Comparison of ENCODE assay signal across 10 cellular contexts in the genomic region with DNA sequence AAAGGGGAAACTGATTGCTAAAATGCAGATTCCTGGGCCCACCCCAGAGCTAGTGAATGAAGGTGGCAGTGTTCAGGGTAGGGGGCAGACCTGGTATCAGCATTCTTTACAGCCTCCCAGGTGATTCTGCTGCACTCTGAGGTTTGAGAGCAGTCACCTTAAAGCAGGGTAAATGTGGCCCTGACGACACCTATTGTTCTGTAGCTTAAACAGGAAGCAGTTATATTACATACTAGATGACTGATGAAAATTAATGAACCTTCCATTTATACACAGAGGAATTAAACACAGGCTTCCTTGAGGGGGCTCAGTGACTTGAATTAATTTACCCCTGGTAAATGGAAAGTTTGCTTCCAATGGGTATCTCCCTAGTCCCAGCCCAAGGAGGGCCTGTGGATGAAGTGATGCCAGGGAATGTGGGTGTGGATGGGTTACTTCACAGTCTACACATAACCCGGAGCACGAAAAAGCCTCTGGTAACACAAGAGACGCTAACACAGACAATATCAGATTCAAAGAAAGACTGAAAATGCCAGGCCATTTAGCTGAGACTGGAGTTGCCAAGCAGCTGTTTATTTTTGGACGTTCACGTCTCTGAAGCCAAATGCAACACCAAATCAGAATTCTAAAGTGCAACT. TPM values are rescaled to one million over a fixed set of nuclear protein-coding genes. Genes with fewer than 3 reads are reported as not detected.
A peak's percentile ranks its signal among the peaks of the same experiment; 100 is the strongest.
DNase-seq lines count a peak whose midpoint lies in the region; ATAC-seq, FAIRE-seq and TF ChIP-seq lines count a peak whose summit lies in the region.
"Had no signal": no experiment of that assay in that cellular context is flagged by ENCODE, and none has a peak within 500 bp of the region (broad histone marks: within the 10 kb centered on the region; RNA-seq: fewer than 3 reads in every experiment).

No MANE protein-coding gene starts in this region.

- WGBS in liver, result 28% methylated on average over 6 of the region's 6 CpGs
- 93% methylated on average over 6 of the region's 6 CpGs for WGBS in HepG2 (ENCODE audit: low lambda C conversion rate)

- no peak overlapping the region for H3K4me3 Mint-ChIP-seq in nephron progenitor cell
- peak overlapping the region in 1 of 7 donors; percentile 46 for H3K4me3 Mint-ChIP-seq in CD8-positive, alpha-beta memory T cell

- no peak for ATAC-seq in HepG2
- ATAC-seq in GM21576 (IDR thresholded peaks at IDR 0.05; ENCODE audit: unreplicated experiment), result no peak
- ATAC-seq in HG03571 (IDR thresholded peaks at IDR 0.05; ENCODE audit: unreplicated experiment), result no peak

- CTCF ChIA-PET in HepG2 (lab: Yijun Ruan, JAX; ENCODE audit: low intra/inter-chr PET ratio, low total read pairs), result no interaction called here
- CTCF ChIA-PET in endothelial cell of umbilical vein (lab: Charles Lee), result interaction anchor here (1.2 to 2.2 kb wide), 3 partner anchors 15 to 35 kb away, joined by 3 to 5 read pairs (median 5); no protein-coding TSS in a partner anchor
- CTCF ChIA-PET in CD8-positive, alpha-beta memory T cell (lab: Charles Lee), result no interaction called here

- H3K4me1 ChIP-seq in liver (ENCODE audit: control insufficient read depth in 4 of 4, insufficient read depth in 4 of 4, low read length in 3 of 4) (peaks cover 20 to 63% (median 51%) of the 10 kb centered on the region in 4 donors), HepG2 (ENCODE audit: insufficient read depth, low read length) (peaks cover 82% of the 10 kb centered on the region), endothelial cell of umbilical vein (ENCODE audit: control insufficient read depth, extremely low read depth, insufficient read depth, low read length) (peaks cover 23% of the 10 kb centered on the region)
- no peaks in the 10 kb centered on the region for H3K4me1 ChIP-seq in CD8-positive, alpha-beta memory T cell (ENCODE audit: insufficient read depth, low read length)

- peaks cover 2% of the 10 kb centered on the region for H3K27me3 Mint-ChIP-seq in nephron progenitor cell (ENCODE audit: low read depth, poor library complexity)
- H3K27me3 Mint-ChIP-seq in CD8-positive, alpha-beta memory T cell, result peaks cover 2 to 20% of the 10 kb centered on the region in 2 donors

- H3K4me3 ChIP-seq in liver (ENCODE audit: low read depth in 1 of 3, low read length in 3 of 3) (no peak overlapping the region), HepG2 (replicated peaks in 1 of 3; ENCODE audit: insufficient read depth in 1 of 3, low read depth in 2 of 3, low read length in 3 of 3) (no peak overlapping the region), endothelial cell of umbilical vein (replicated peaks in 1 of 3; ENCODE audit: insufficient read depth in 1 of 3, low read depth in 1 of 3, low read length in 3 of 3) (no peak overlapping the region)
- H3K4me3 ChIP-seq in CD8-positive, alpha-beta memory T cell (ENCODE audit: low read length), result no peak overlapping the region

- TF ChIP-seq CTCF in liver (IDR thresholded peaks at IDR 0.05; ENCODE audit: low read depth, low read length, missing input control) (no peak), HepG2 (CRISPR knock-in tag; IDR thresholded peaks at IDR 0.05) (no peak), endothelial cell of umbilical vein (IDR thresholded peaks at IDR 0.05; ENCODE audit: extremely low read depth in 1 of 2, insufficient read depth in 1 of 2, low read depth in 1 of 2, low read length in 2 of 2) (no peak), nephron progenitor cell (IDR thresholded peaks at IDR 0.05) (no peak)

- H4K20me1 ChIP-seq in HepG2 (ENCODE audit: insufficient read depth, low read length) (no peaks in the 10 kb centered on the region), endothelial cell of umbilical vein (replicated peaks; ENCODE audit: control insufficient read depth, extremely low read depth, insufficient read depth, low read length) (peaks cover 5% of the 10 kb centered on the region)

- intact Hi-C loops in HepG2 (cut with micrococcal nuclease; ENCODE audit: unreplicated experiment) (no loop called here), endothelial cell of umbilical vein (cut with micrococcal nuclease) (no loop called here)

- dilution Hi-C loops in endothelial cell of umbilical vein (cut with MboI; ENCODE audit: extremely low pct_ligation_motif_present, low sequenced_read_pairs), result no loop called here

- FAIRE-seq in HepG2 (lab: Jason Lieb, UNC) (no peak), endothelial cell of umbilical vein (lab: Jason Lieb, UNC) (peak; percentile 73)
- FAIRE-seq: kidney had no signal

- H3K36me3 ChIP-seq in liver (ENCODE audit: control insufficient read depth in 4 of 4, insufficient read depth in 3 of 4, low read depth in 1 of 4, low read length in 3 of 4), result no peaks in the 10 kb centered on the region
- H3K36me3 ChIP-seq in HepG2 (replicated peaks in 1 of 2; ENCODE audit: control insufficient read depth in 1 of 2, insufficient read depth in 2 of 2, low read length in 2 of 2), result no peaks in the 10 kb centered on the region
- H3K36me3 ChIP-seq in endothelial cell of umbilical vein (ENCODE audit: control insufficient read depth in 2 of 2, extremely low read depth in 1 of 2, insufficient read depth in 2 of 2, low read length in 2 of 2), result peaks cover 0 to 4% of the 10 kb centered on the region in 2 experiments
- H3K36me3 ChIP-seq in CD8-positive, alpha-beta memory T cell (ENCODE audit: insufficient read depth, low read length), result no peaks in the 10 kb centered on the region

- no peaks in the 10 kb centered on the region for H3K36me3 Mint-ChIP-seq in nephron progenitor cell (ENCODE audit: low read depth)
- no peaks in the 10 kb centered on the region for H3K36me3 Mint-ChIP-seq in CD8-positive, alpha-beta memory T cell

- peaks cover 89% of the 10 kb centered on the region for H3K4me1 Mint-ChIP-seq in nephron progenitor cell
- H3K4me1 Mint-ChIP-seq in CD8-positive, alpha-beta memory T cell, result peaks cover 0 to 5% (median 3%) of the 10 kb centered on the region in 3 donors

- BruUV-seq in HepG2 (replicated peaks; lab: Mats Ljungman, UMichigan) (no TSS peak), endothelial cell of umbilical vein (replicated peaks; lab: Mats Ljungman, UMichigan) (no TSS peak)

- no peak for TF ChIP-seq POLR2A in HepG2 (IDR thresholded peaks at IDR 0.05; ENCODE audit: insufficient read depth in 1 of 2, low read depth in 2 of 2, low read length in 2 of 2)
- TF ChIP-seq POLR2A in endothelial cell of umbilical vein (IDR thresholded peaks at IDR 0.05; ENCODE audit: low read depth, low read length), result no peak

- no peak for DNase-seq in HepG2 (ENCODE audit: low spot score)
- no peak for DNase-seq in endothelial cell of umbilical vein (ENCODE audit: low read depth, low spot score)
- DNase-seq in nephron progenitor cell, result no peak
- no peak for DNase-seq in superior temporal gyrus (ENCODE audit: extremely low spot score)
- no peak for DNase-seq in CD8-positive, alpha-beta memory T cell
- DNase-seq: kidney, NCI-H2107 had no signal

- H3K27ac Mint-ChIP-seq in nephron progenitor cell, result peak overlapping the region; percentile 88
- no peak overlapping the region for H3K27ac Mint-ChIP-seq in CD8-positive, alpha-beta memory T cell

- in situ Hi-C loops in HepG2 (cut with HindIII; ENCODE audit: extremely low pct_ligation_motif_present, low pct_unique_long_range_greater_than_20kb), result no loop called here

- TF ChIP-seq EP300 in HepG2 (IDR thresholded peaks at IDR 0.05; ENCODE audit: low read depth in 2 of 2, low read length in 2 of 2) (no peak), HepG2 (CRISPR knock-in tag; IDR thresholded peaks at IDR 0.05; ENCODE audit: borderline replicate concordance) (no peak)

- H3K9ac ChIP-seq in liver (ENCODE audit: low read depth in 1 of 2, low read length in 2 of 2) (peak overlapping the region in 1 of 2 donors; percentile 16), HepG2 (ENCODE audit: insufficient read depth, low read depth, low read length) (no peak overlapping the region), endothelial cell of umbilical vein (replicated peaks; ENCODE audit: extremely low read depth, insufficient read depth, low read length) (no peak overlapping the region)

- no peaks in the 10 kb centered on the region for H3K27me3 ChIP-seq in liver (ENCODE audit: control insufficient read depth in 4 of 4, insufficient read depth in 4 of 4, low read length in 3 of 4)
- no peaks in the 10 kb centered on the region for H3K27me3 ChIP-seq in HepG2 (ENCODE audit: control insufficient read depth in 1 of 2, insufficient read depth in 2 of 2, low read length in 2 of 2)
- no peaks in the 10 kb centered on the region for H3K27me3 ChIP-seq in endothelial cell of umbilical vein (ENCODE audit: control insufficient read depth in 2 of 2, insufficient read depth in 2 of 2, low read length in 2 of 2)
- H3K27me3 ChIP-seq in CD8-positive, alpha-beta memory T cell (ENCODE audit: insufficient read depth, low read length, poor library complexity, severe bottlenecking), result no peaks in the 10 kb centered on the region

- H3K4me2 ChIP-seq in HepG2 (ENCODE audit: low read depth, low read length) (no peak overlapping the region), endothelial cell of umbilical vein (ENCODE audit: insufficient read depth, low read length) (peak overlapping the region; percentile 9)

- H3K9me3 ChIP-seq in liver (ENCODE audit: control insufficient read depth in 4 of 4, low read length in 3 of 4) (no peaks in the 10 kb centered on the region), HepG2 (ENCODE audit: low read length) (no peaks in the 10 kb centered on the region), endothelial cell of umbilical vein (replicated peaks; ENCODE audit: control insufficient read depth, insufficient read depth, low read length) (no peaks in the 10 kb centered on the region)
- H3K9me3 ChIP-seq in CD8-positive, alpha-beta memory T cell (ENCODE audit: low read length), result no peaks in the 10 kb centered on the region

- H2AFZ ChIP-seq in HepG2 (ENCODE audit: low read length), result no peak overlapping the region
- H2AFZ ChIP-seq in endothelial cell of umbilical vein (ENCODE audit: low read depth, low read length), result no peak overlapping the region

- H3K27ac ChIP-seq in liver (ENCODE audit: low read depth in 1 of 2, low read length in 2 of 2) (peak overlapping the region; percentile 57 to 60), HepG2 (ENCODE audit: extremely low read length, insufficient read depth, low read length) (no peak overlapping the region), endothelial cell of umbilical vein (ENCODE audit: insufficient read depth, low read depth, low read length) (no peak overlapping the region)
- H3K27ac ChIP-seq in CD8-positive, alpha-beta memory T cell (ENCODE audit: low read depth, low read length), result no peak overlapping the region

- H3K9me1 ChIP-seq in endothelial cell of umbilical vein (replicated peaks; ENCODE audit: control insufficient read depth, extremely low read depth, insufficient read depth, low read length), result no peaks in the 10 kb centered on the region

- H3K9me3 Mint-ChIP-seq in nephron progenitor cell, result no peaks in the 10 kb centered on the region
- peaks cover 0 to 2% (median 0%) of the 10 kb centered on the region in 5 donors for H3K9me3 Mint-ChIP-seq in CD8-positive, alpha-beta memory T cell

- TF ChIP-seq RAD21 in liver (IDR thresholded peaks at IDR 0.05) (no peak), HepG2 (CRISPR knock-in tag; IDR thresholded peaks at IDR 0.05) (no peak)

- H3K79me2 ChIP-seq in HepG2 (ENCODE audit: insufficient read depth, low read length) (no peaks in the 10 kb centered on the region), endothelial cell of umbilical vein (ENCODE audit: control insufficient read depth, insufficient read depth, low read length) (peaks cover 24% of the 10 kb centered on the region)

- POLR2A ChIA-PET in HepG2 (lab: Yijun Ruan, JAX), result no interaction called here
- POLR2A ChIA-PET in endothelial cell of umbilical vein (lab: Charles Lee), result no interaction called here
- POLR2A ChIA-PET in CD8-positive, alpha-beta memory T cell (lab: Charles Lee), result no interaction called here

RNA-seq across cellular contexts. Expression of gene NUAK1, which starts 25.2 kb away (rescaled TPM):
- total RNA-seq in liver, result 1 to 10 TPM; 3.6 to 9.3 TPM
- polyA plus RNA-seq in liver, result 1 to 10 TPM; 2.5 to 4.1 TPM
- 1.9 and 2.0 TPM in 2 replicates for total RNA-seq in HepG2 (2016; rRNA removed; fragmentation: Illumina TruSeq; extraction: Trizol)
- total RNA-seq in HepG2 (2016; cell fraction: cytosol; rRNA removed; fragmentation: Illumina TruSeq; extraction: Trizol; ENCODE audit: low read depth), result 0.20 and 1.1 TPM in 2 replicates
- 1.7 and 2.1 TPM in 2 replicates for total RNA-seq in HepG2 (2016; cell fraction: insoluble cytoplasmic fraction; rRNA removed; fragmentation: Illumina TruSeq; extraction: Trizol)
- 1.1 and 1.8 TPM in 2 replicates for total RNA-seq in HepG2 (2016; cell fraction: membrane; rRNA removed; fragmentation: Illumina TruSeq; extraction: Trizol)
- total RNA-seq in HepG2 (2016; cell fraction: nucleus; rRNA removed; fragmentation: Illumina TruSeq; extraction: Trizol), result 1.8 and 1.9 TPM in 2 replicates
- 0.74 and 1.7 TPM in 2 replicates for polyA plus RNA-seq in HepG2 (2011; rRNA removed)
- polyA plus RNA-seq in HepG2 (2011; cell fraction: cytosol; rRNA removed), result 0.79 and 1.2 TPM in 2 replicates
- 0.69 and 1.3 TPM in 2 replicates for polyA plus RNA-seq in HepG2 (2011; cell fraction: nucleus; rRNA removed)
- 0.40 and 1.4 TPM in 2 replicates for polyA plus RNA-seq in HepG2 (2012)
- 0.08 and 0.11 TPM in 2 replicates for polyA plus RNA-seq in HepG2 (2016; cell fraction: cytosol; fragmentation: Illumina TruSeq; extraction: Trizol; ENCODE audit: low read depth)
- polyA plus RNA-seq in HepG2 (2016; cell fraction: insoluble cytoplasmic fraction; fragmentation: Illumina TruSeq; extraction: Trizol; ENCODE audit: low read depth), result 1.7 TPM in 2 replicates
- 0.32 and 0.37 TPM in 2 replicates for polyA plus RNA-seq in HepG2 (2016; cell fraction: membrane; fragmentation: Illumina TruSeq; extraction: Trizol; ENCODE audit: low read depth)
- polyA plus RNA-seq in HepG2 (2016; cell fraction: nucleus; fragmentation: Illumina TruSeq; extraction: Trizol; ENCODE audit: insufficient read depth, low read depth), result 1.9 TPM in 2 replicates
- polyA minus RNA-seq in HepG2 (2011; rRNA and poly(A)+ RNA removed; ENCODE audit: low replicate concordance), result 2.5 and 4.9 TPM in 2 replicates
- polyA minus RNA-seq in HepG2 (2011; cell fraction: cytosol; rRNA and poly(A)+ RNA removed), result 0.89 and 1.6 TPM in 2 replicates
- 1.6 and 2.3 TPM in 2 replicates for polyA minus RNA-seq in HepG2 (2011; cell fraction: nucleus; rRNA and poly(A)+ RNA removed)
- total RNA-seq in endothelial cell of umbilical vein, result 34.2 and 38.0 TPM in 2 replicates
- polyA plus RNA-seq in endothelial cell of umbilical vein, result 19.8 and 39.7 TPM in 2 replicates
- 23.1 and 23.6 TPM in 2 replicates for polyA plus RNA-seq in endothelial cell of umbilical vein (2011; cell fraction: cytosol; rRNA removed)
- polyA plus RNA-seq in endothelial cell of umbilical vein (2011; cell fraction: nucleus; rRNA removed), result 38.8 and 44.0 TPM in 2 replicates
- 12.1 and 16.3 TPM in 2 replicates for polyA plus RNA-seq in endothelial cell of umbilical vein (2012)
- polyA minus RNA-seq in endothelial cell of umbilical vein, result 58.9 and 75.2 TPM in 2 replicates
- 2.3 TPM for polyA minus RNA-seq in endothelial cell of umbilical vein (2011; cell fraction: cytosol; rRNA and poly(A)+ RNA removed)
- 30.5 and 34.3 TPM in 2 replicates for polyA minus RNA-seq in endothelial cell of umbilical vein (2011; cell fraction: nucleus; rRNA and poly(A)+ RNA removed)
- not detected for total RNA-seq in CD8-positive, alpha-beta memory T cell
- 0.16 TPM for polyA plus RNA-seq in CD8-positive, alpha-beta memory T cell

Comparison
In these comparisons a context has a peak if more than half of its experiments do, and no peak if none do; other contexts are left out.
1. H3K27ac ChIP-seq: peak in liver (2 of 2); none in HepG2 (single experiment), endothelial cell of umbilical vein (single experiment) and CD8-positive, alpha-beta memory T cell (single experiment).